In the genomic region with DNA sequence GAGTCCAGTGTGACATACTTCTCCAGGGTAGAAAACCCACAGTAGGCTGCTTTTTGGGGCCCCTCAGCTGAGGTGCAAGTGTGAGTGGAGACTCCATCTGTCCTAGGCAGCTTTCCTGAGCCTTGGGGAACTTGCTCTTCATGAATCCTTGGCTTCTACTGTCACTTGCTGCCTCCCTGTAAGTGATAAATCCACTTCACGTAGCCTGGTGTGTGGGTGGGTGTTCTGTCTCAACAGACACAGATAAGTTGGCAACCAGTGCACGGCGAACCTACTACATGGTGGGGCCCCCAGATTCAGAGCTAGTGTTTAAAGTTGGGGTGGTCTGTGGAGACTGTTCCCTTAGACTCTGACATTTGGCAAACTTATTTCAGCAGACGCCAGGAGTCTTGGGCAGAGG, we compare ENCODE assay signal across 20 cellular contexts.
"Had no signal": no experiment of that assay in that cellular context is flagged by ENCODE, and none has a peak within 500 bp of the region (broad histone marks: within the 10 kb centered on the region; RNA-seq: fewer than 3 reads in every experiment).

No MANE protein-coding gene starts in this region.

- H3K4me1 Mint-ChIP-seq: naive thymus-derived CD8-positive, alpha-beta T cell had no signal

- H3K36me3 Mint-ChIP-seq: naive thymus-derived CD8-positive, alpha-beta T cell had no signal

- H3K27ac ChIP-seq: epithelial cell of prostate, esophagus squamous epithelium, ovary, thyroid gland, upper lobe of right lung had no signal

- H3K4me3 ChIP-seq: esophagus squamous epithelium, gastroesophageal sphincter, mucosa of descending colon, ovary, smooth muscle cell, thyroid gland, upper lobe of right lung had no signal

- H3K4me3 Mint-ChIP-seq: effector memory CD8-positive, alpha-beta T cell; naive thymus-derived CD8-positive, alpha-beta T cell; neural crest cell had no signal

- H3K27ac Mint-ChIP-seq: effector memory CD8-positive, alpha-beta T cell; naive thymus-derived CD8-positive, alpha-beta T cell; progenitor cell of endocrine pancreas had no signal

- DNase-seq: effector memory CD8-positive, alpha-beta T cell; esophagus squamous epithelium; foreskin fibroblast; glutamatergic neuron; islet precursor cell; mammary epithelial cell; mucosa of descending colon; naive thymus-derived CD8-positive, alpha-beta T cell; ovary; right cardiac atrium; stimulated activated CD4-positive, alpha-beta T cell treated with anti-CD3 and anti-CD28 coated beads, Interleukin-2, amount 100 ng/mL, for 48 hours; stimulated activated naive CD4-positive, alpha-beta T cell treated with Interleukin-2 at 50 U/mL for 16 hours; thyroid gland; upper lobe of right lung had no signal

- H3K9me3 Mint-ChIP-seq: effector memory CD8-positive, alpha-beta T cell; naive thymus-derived CD8-positive, alpha-beta T cell; neural crest cell had no signal

- H3K27me3 ChIP-seq: esophagus squamous epithelium, gastroesophageal sphincter, ovary, thyroid gland, upper lobe of right lung had no signal

- H3K9me3 ChIP-seq: esophagus squamous epithelium, gastroesophageal sphincter, mucosa of descending colon, ovary, thyroid gland, upper lobe of right lung had no signal

- ATAC-seq: effector memory CD8-positive, alpha-beta T cell; gastroesophageal sphincter; left lobe of liver; mucosa of descending colon; naive thymus-derived CD8-positive, alpha-beta T cell; upper lobe of right lung had no signal

- H3K36me3 ChIP-seq: esophagus squamous epithelium, gastroesophageal sphincter, ovary, thyroid gland, upper lobe of right lung had no signal
